ENCODE assay signal across 9 cellular contexts in genomic region chr19:14059093-14059480, GRCh38. TPM values are rescaled to one million over a fixed set of nuclear protein-coding genes. Genes with fewer than 3 reads are reported as not detected.
A peak's percentile ranks its signal among the peaks of the same experiment; 100 is the strongest.
DNase-seq lines count a peak whose midpoint lies in the region; ATAC-seq, FAIRE-seq and TF ChIP-seq lines count a peak whose summit lies in the region.
"Had no signal": no experiment of that assay in that cellular context is flagged by ENCODE, and none has a peak within 500 bp of the region (broad histone marks: within the 10 kb centered on the region; RNA-seq: fewer than 3 reads in every experiment).

No MANE protein-coding gene starts in this region.

- no peak overlapping the region for H2AK5ac ChIP-seq in trophoblast cell (ENCODE audit: low read length)

- no peak overlapping the region for H2BK5ac ChIP-seq in trophoblast cell (ENCODE audit: low read depth, low read length, poor library complexity)

- H3K9me2 ChIP-seq in SK-N-SH, result no peaks in the 10 kb centered on the region
- no peaks in the 10 kb centered on the region for H3K9me2 ChIP-seq in neural cell (ENCODE audit: insufficient read depth, low read length)

- intact Hi-C loops in K562 (cut with micrococcal nuclease), result no loop called here

- no peak overlapping the region for H4K91ac ChIP-seq in trophoblast cell (ENCODE audit: low read depth, low read length)

- H3K4me3 ChIP-seq in DND-41 (ENCODE audit: low read depth in 1 of 2, low read length in 2 of 2) (no peak overlapping the region), SK-N-SH (ENCODE audit: low read depth in 2 of 2, low read length in 1 of 2) (peak overlapping the region in 1 of 2 experiments; percentile 64; a peak in 1 of 4 replicates), K562 (no peak overlapping the region), neural cell (ENCODE audit: low read length) (no peak overlapping the region), trophoblast cell (ENCODE audit: low read depth, low read length) (no peak overlapping the region)

- POLR2A ChIA-PET in SK-N-SH (lab: Yijun Ruan, JAX), result interaction anchor here (1.6 kb wide), 1 partner anchor 15 kb away, joined by 4 read pairs; no protein-coding TSS in a partner anchor
- POLR2A ChIA-PET in K562 (lab: Yijun Ruan, JAX), result interaction anchor here (0.6 to 2.4 kb wide), 5 partner anchors 27 to 174 kb away, joined by 3 to 8 read pairs (median 4); partner anchors contain the start of genes DCAF15 and IL27RA

- H3K9me1 ChIP-seq in K562 (ENCODE audit: control insufficient read depth, insufficient read depth, low read length), result no peaks in the 10 kb centered on the region

- H3K4me1 ChIP-seq in DND-41 (ENCODE audit: insufficient read depth, low read length) (peaks cover 7% of the 10 kb centered on the region), SK-N-SH (ENCODE audit: control insufficient read depth in 1 of 2, insufficient read depth in 2 of 2, low read depth in 1 of 2, low read length in 1 of 2) (peaks cover 6 to 10% of the 10 kb centered on the region in 2 experiments; a peak in 2 of 4 replicates), K562 (replicated peaks in 1 of 2; ENCODE audit: control insufficient read depth in 2 of 2, insufficient read depth in 2 of 2, low read length in 2 of 2) (peaks cover 36 to 61% of the 10 kb centered on the region in 2 experiments), trophoblast cell (ENCODE audit: control insufficient read depth in 1 of 2, insufficient read depth in 2 of 2, low read length in 2 of 2) (peaks cover 0 to 7% of the 10 kb centered on the region in 2 experiments)

- H3K4me2 ChIP-seq in DND-41 (ENCODE audit: insufficient read depth, low read length), result no peak overlapping the region
- no peak overlapping the region; the same call in 1 of the 2 replicates for H3K4me2 ChIP-seq in SK-N-SH
- peak overlapping the region; percentile 33; the same call in 1 of the 2 replicates for H3K4me2 ChIP-seq in K562 (ENCODE audit: insufficient read depth, low read length)
- H3K4me2 ChIP-seq in neural cell (ENCODE audit: low read length), result no peak overlapping the region
- H3K4me2 ChIP-seq in trophoblast cell (ENCODE audit: low read length), result no peak overlapping the region

- H3K79me2 ChIP-seq in DND-41 (ENCODE audit: insufficient read depth, low read length) (no peaks in the 10 kb centered on the region), SK-N-SH (ENCODE audit: insufficient read depth) (no peaks in the 10 kb centered on the region), K562 (ENCODE audit: control insufficient read depth, insufficient read depth, low read length) (no peaks in the 10 kb centered on the region), neural cell (replicated peaks; ENCODE audit: insufficient read depth, low read length) (no peaks in the 10 kb centered on the region), trophoblast cell (ENCODE audit: control insufficient read depth, insufficient read depth, low read length, poor library complexity) (no peaks in the 10 kb centered on the region)

- H4K20me1 ChIP-seq in DND-41 (ENCODE audit: insufficient read depth, low read length) (no peaks in the 10 kb centered on the region), SK-N-SH (ENCODE audit: insufficient read depth) (no peaks in the 10 kb centered on the region), K562 (replicated peaks; ENCODE audit: control insufficient read depth, insufficient read depth, low read length) (no peaks in the 10 kb centered on the region), neural cell (ENCODE audit: insufficient read depth) (no peaks in the 10 kb centered on the region)

- no peak overlapping the region for H4K12ac ChIP-seq in trophoblast cell (ENCODE audit: low read depth, low read length)

- H3F3A ChIP-seq in SK-N-SH (replicated peaks; ENCODE audit: insufficient read depth) (peaks cover 11% of the 10 kb centered on the region), neural cell (ENCODE audit: insufficient read depth, low read length, poor library complexity, severe bottlenecking) (no peaks in the 10 kb centered on the region)

- H3K36me3 ChIP-seq in DND-41 (ENCODE audit: insufficient read depth, low read length) (no peaks in the 10 kb centered on the region), SK-N-SH (replicated peaks in 1 of 2; ENCODE audit: control insufficient read depth in 1 of 2, insufficient read depth in 2 of 2, low read length in 1 of 2) (no peaks in the 10 kb centered on the region), K562 (ENCODE audit: control insufficient read depth, insufficient read depth, low read length) (no peaks in the 10 kb centered on the region), neural cell (ENCODE audit: insufficient read depth, low read length) (no peaks in the 10 kb centered on the region), trophoblast cell (ENCODE audit: control insufficient read depth in 1 of 2, insufficient read depth in 2 of 2, low read length in 2 of 2) (no peaks in the 10 kb centered on the region)

- no peak overlapping the region for H3K23ac ChIP-seq in trophoblast cell (ENCODE audit: low read length)

- CTCF ChIA-PET in SK-N-SH (lab: Yijun Ruan, JAX), result interaction anchor here (0.6 to 8.1 kb wide), 35 partner anchors 10 to 291 kb away, joined by 3 to 146 read pairs (median 4); partner anchors contain the start of genes DCAF15, IL27RA and MISP3
- CTCF ChIA-PET in K562 (lab: Yijun Ruan, JAX; ENCODE audit: low intra/inter-chr PET ratio), result interaction anchor here (1.4 kb wide), 1 partner anchor 179 kb away, joined by 3 read pairs; no protein-coding TSS in a partner anchor

- 9% methylated on average over 13 of the region's 15 CpGs for WGBS in SK-N-SH (ENCODE audit: low lambda C conversion rate)
- 19% methylated on average over 15 of the region's 15 CpGs for WGBS in K562 (ENCODE audit: insufficient coverage, low coverage, missing lambda C conversion rate)
- WGBS in trophoblast cell (ENCODE audit: extremely low coverage, insufficient coverage, insufficient read length), result no CpG with 5 or more reads among the region's 15 CpGs

- peak; percentile 52 for FAIRE-seq in K562 (lab: Jason Lieb, UNC)

- peak; percentile 62 for TF ChIP-seq CTCF in DND-41 (IDR thresholded peaks at IDR 0.05; ENCODE audit: borderline replicate concordance, extremely low read depth, low read length, poor library complexity, severe bottlenecking)
- TF ChIP-seq CTCF in SK-N-SH (IDR thresholded peaks at IDR 0.05), result peak; percentile 76
- TF ChIP-seq CTCF in K562 (IDR thresholded peaks at IDR 0.05 in 2 of 3, conservative IDR thresholded peaks at IDR 0.05 in 1 of 3; ENCODE audit: insufficient read depth in 2 of 3, low read depth in 1 of 3, low read length in 3 of 3), result peak; percentile 68 to 86 (median 76)
- TF ChIP-seq CTCF in neural cell (IDR thresholded peaks at IDR 0.05; ENCODE audit: poor library complexity, severe bottlenecking), result peak; percentile 33

- no peak overlapping the region for H2AFZ ChIP-seq in DND-41 (ENCODE audit: low read depth, low read length)
- no peak overlapping the region for H2AFZ ChIP-seq in SK-N-SH (ENCODE audit: low read depth)
- peak overlapping the region; percentile 67 for H2AFZ ChIP-seq in K562 (ENCODE audit: low read depth, low read length)
- no peak overlapping the region for H2AFZ ChIP-seq in neural cell (ENCODE audit: low read depth, low read length)
- H2AFZ ChIP-seq in trophoblast cell (ENCODE audit: insufficient read depth, low read length, poor library complexity), result no peak overlapping the region

- H2BK120ac ChIP-seq in trophoblast cell (ENCODE audit: insufficient read depth, low read length, poor library complexity), result no peak overlapping the region

- H3K18ac ChIP-seq in trophoblast cell (ENCODE audit: low read length), result no peak overlapping the region

- peaks cover 3% of the 10 kb centered on the region for H3K79me1 ChIP-seq in trophoblast cell (ENCODE audit: low read length)

- no peak for TF ChIP-seq EP300 in SK-N-SH (IDR thresholded peaks at IDR 0.05; ENCODE audit: borderline replicate concordance in 1 of 2, low read depth in 1 of 2, low read length in 1 of 2)
- no peak for TF ChIP-seq EP300 in K562 (IDR thresholded peaks at IDR 0.05; ENCODE audit: low read length)
- TF ChIP-seq EP300 in neural cell (conservative IDR thresholded peaks at IDR 0.05; ENCODE audit: poor library complexity, severe bottlenecking), result no peak

- TF ChIP-seq POLR2A in K562 (conservative IDR thresholded peaks at IDR 0.05), result no peak

- H3K9me3 ChIP-seq in DND-41 (ENCODE audit: insufficient read depth, low read length, severe bottlenecking) (no peaks in the 10 kb centered on the region), SK-N-SH (no peaks in the 10 kb centered on the region), K562 (replicated peaks; ENCODE audit: control insufficient read depth, insufficient read depth, low read depth, low read length) (no peaks in the 10 kb centered on the region), neural cell (ENCODE audit: low read length) (no peaks in the 10 kb centered on the region), trophoblast cell (ENCODE audit: insufficient read depth, low read depth, low read length) (no peaks in the 10 kb centered on the region)

- no peak overlapping the region for H4K8ac ChIP-seq in trophoblast cell (ENCODE audit: low read depth, low read length)

- H3K27ac ChIP-seq in DND-41 (ENCODE audit: low read length) (no peak overlapping the region), SK-N-SH (ENCODE audit: low read depth in 2 of 2, low read length in 1 of 2) (no peak overlapping the region), K562 (ENCODE audit: extremely low read depth, low read depth, low read length) (no peak overlapping the region), neural cell (ENCODE audit: low read length) (no peak overlapping the region), trophoblast cell (ENCODE audit: low read depth, low read length) (no peak overlapping the region)

- no peaks in the 10 kb centered on the region for H3K27me3 ChIP-seq in DND-41 (ENCODE audit: insufficient read depth, low read length, poor library complexity)
- no peaks in the 10 kb centered on the region for H3K27me3 ChIP-seq in SK-N-SH (ENCODE audit: insufficient read depth)
- H3K27me3 ChIP-seq in K562 (ENCODE audit: control insufficient read depth in 2 of 2, insufficient read depth in 2 of 2, low read length in 2 of 2), result no peaks in the 10 kb centered on the region
- H3K27me3 ChIP-seq in neural cell (ENCODE audit: insufficient read depth, low read depth, low read length), result peaks cover 18% of the 10 kb centered on the region
- H3K27me3 ChIP-seq in trophoblast cell (ENCODE audit: insufficient read depth, low read length), result peaks cover 3% of the 10 kb centered on the region

- no TSS peak for BruUV-seq in K562 (replicated peaks; lab: Mats Ljungman, UMichigan)

- no peak overlapping the region for H3K4ac ChIP-seq in trophoblast cell (ENCODE audit: low read depth, low read length)

- no peak for ATAC-seq in DND-41 (ENCODE audit: insufficient read depth, low read depth)
- peak; percentile 55; the same call in 2 of the 3 replicates for ATAC-seq in K562
- ATAC-seq in HG03571 (IDR thresholded peaks at IDR 0.05; ENCODE audit: unreplicated experiment), result no peak
- ATAC-seq in GM21390 (IDR thresholded peaks at IDR 0.05; ENCODE audit: unreplicated experiment), result no peak

- peak; percentile 35 for DNase-seq in DND-41
- DNase-seq in SK-N-SH, result peak; percentile 66
- peak; percentile 60 to 65 (median 62) for DNase-seq in K562 (ENCODE audit: extremely low read depth in 1 of 4, low spot score in 3 of 4)
- no peak for DNase-seq in trophoblast cell
- DNase-seq in NCI-H1048 (lab: John Stamatoyannopoulos, UW), result no peak

- no peak overlapping the region for H3K9ac ChIP-seq in DND-41 (ENCODE audit: low read depth, low read length)
- H3K9ac ChIP-seq in SK-N-SH, result no peak overlapping the region
- peak overlapping the region in 1 of 2 experiments; percentile 22; a peak in 1 of 4 replicates for H3K9ac ChIP-seq in K562 (ENCODE audit: insufficient read depth in 1 of 2, low read depth in 2 of 2, low read length in 2 of 2)
- H3K9ac ChIP-seq in neural cell (ENCODE audit: low read length), result no peak overlapping the region
- no peak overlapping the region for H3K9ac ChIP-seq in trophoblast cell (ENCODE audit: low read length)

- H2BK12ac ChIP-seq in trophoblast cell (ENCODE audit: low read length), result no peak overlapping the region

- H3K14ac ChIP-seq in trophoblast cell (ENCODE audit: low read length), result no peak overlapping the region

- no peak for TF ChIP-seq RAD21 in SK-N-SH (IDR thresholded peaks at IDR 0.05; ENCODE audit: low read length)
- TF ChIP-seq RAD21 in K562 (CRISPR knock-in tag; conservative IDR thresholded peaks at IDR 0.05 in 1 of 2, IDR thresholded peaks at IDR 0.05 in 1 of 2), result peak in 1 of 2 experiments; percentile 37; a peak in 2 of 4 replicates
- no peak for TF ChIP-seq RAD21 in neural cell (conservative IDR thresholded peaks at IDR 0.05)

- in situ Hi-C loops in K562 (cut with MboI), result loop anchor here (25.0 kb wide), 1 partner anchor 472 kb away; no protein-coding TSS in a partner anchor

RNA-seq across cellular contexts. Expression of gene PALM3, which starts 2.8 kb away (rescaled TPM):
- polyA plus RNA-seq in SK-N-SH (2012; rRNA removed) (5.2 and 5.5 TPM in 2 replicates), K562 (2011; rRNA removed) (2.3 and 2.9 TPM in 2 replicates), K562 (2014; fragmentation: Illumina TruSeq; extraction: Trizol) (7.4 and 10.8 TPM in 2 replicates), K562 (2014; fragmentation: Nextera tagmentation; extraction: Ambion mirVana) (under 1 TPM; 0.07 to 0.29 TPM), K562 (2014; rRNA removed) (8.9 and 12.1 TPM in 2 replicates), neural cell (0.33 TPM in 1 of 2 replicates, not detected in the other)
- 4.3 and 5.5 TPM in 2 replicates for polyA plus RNA-seq in SK-N-SH (2012; cell fraction: cytosol; rRNA removed)
- 3.1 and 3.6 TPM in 2 replicates for polyA plus RNA-seq in SK-N-SH (2012; cell fraction: nucleus; rRNA removed)
- total RNA-seq in K562 (2011; cell fraction: chromatin; rRNA removed; ENCODE audit: low replicate concordance), result 0.53 and 0.76 TPM in 2 replicates
- total RNA-seq in K562 (2011; cell fraction: nucleolus; rRNA removed), result 0.33 and 0.92 TPM in 2 replicates
- total RNA-seq in K562 (2011; cell fraction: nucleoplasm; rRNA removed), result 0.73 and 0.99 TPM in 2 replicates
- total RNA-seq in K562 (2014; rRNA removed) (8.2 and 8.9 TPM in 2 replicates), K562 (2014; rRNA removed; fragmentation: Illumina TruSeq; extraction: Trizol) (2.5 and 2.8 TPM in 2 replicates), K562 (2015; rRNA removed; fragmentation: Illumina TruSeq; extraction: Trizol) (3.3 and 3.7 TPM in 2 replicates), K562 (2021) (7.6 and 9.3 TPM in 2 replicates)
- polyA plus RNA-seq in K562 (2011; cell fraction: cytosol; rRNA removed), result 2.1 and 6.1 TPM in 2 replicates
- polyA plus RNA-seq in K562 (2011; cell fraction: nucleus; rRNA removed), result 1.1 and 2.9 TPM in 2 replicates
- polyA plus RNA-seq in K562 (2012), result 2.0 and 13.9 TPM in 2 replicates
- polyA minus RNA-seq in K562 (2011; rRNA and poly(A)+ RNA removed), result 0.39 and 1.3 TPM in 2 replicates
- polyA minus RNA-seq in K562 (2011; cell fraction: cytosol; rRNA and poly(A)+ RNA removed), result 0.91 and 1.4 TPM in 2 replicates
- polyA minus RNA-seq in K562 (2011; cell fraction: nucleus; rRNA and poly(A)+ RNA removed), result 0.27 and 0.56 TPM in 2 replicates
- 0.46 and 0.49 TPM in 2 replicates for polyA minus RNA-seq in neural cell
- 1.2 and 1.4 TPM in 2 replicates for polyA plus RNA-seq in trophoblast cell (2013)
- total RNA-seq: glomerular endothelial cell had no signal

RNA-seq across cellular contexts. Expression of gene MISP3, which starts 13.5 kb away (rescaled TPM):
- polyA plus RNA-seq in SK-N-SH (2012; rRNA removed), result 1.6 and 2.6 TPM in 2 replicates
- 2.0 and 2.2 TPM in 2 replicates for polyA plus RNA-seq in SK-N-SH (2012; cell fraction: cytosol; rRNA removed)
- polyA plus RNA-seq in SK-N-SH (2012; cell fraction: nucleus; rRNA removed), result 2.5 and 5.0 TPM in 2 replicates
- total RNA-seq in K562 (2011; cell fraction: chromatin; rRNA removed; ENCODE audit: low replicate concordance), result 1.7 and 5.3 TPM in 2 replicates
- 5.5 and 5.7 TPM in 2 replicates for total RNA-seq in K562 (2011; cell fraction: nucleolus; rRNA removed)
- 4.1 and 5.0 TPM in 2 replicates for total RNA-seq in K562 (2011; cell fraction: nucleoplasm; rRNA removed)
- 3.1 and 3.9 TPM in 2 replicates for total RNA-seq in K562 (2014; rRNA removed)
- total RNA-seq in K562 (2014; rRNA removed; fragmentation: Illumina TruSeq; extraction: Trizol), result 0.69 and 0.73 TPM in 2 replicates
- 1.6 and 1.9 TPM in 2 replicates for total RNA-seq in K562 (2015; rRNA removed; fragmentation: Illumina TruSeq; extraction: Trizol)
- 1.9 and 2.9 TPM in 2 replicates for total RNA-seq in K562 (2021)
- polyA plus RNA-seq in K562 (2011; rRNA removed), result 1.2 and 2.1 TPM in 2 replicates
- 2.1 and 3.0 TPM in 2 replicates for polyA plus RNA-seq in K562 (2011; cell fraction: cytosol; rRNA removed)
- polyA plus RNA-seq in K562 (2011; cell fraction: nucleus; rRNA removed), result 8.6 and 12.9 TPM in 2 replicates
- polyA plus RNA-seq in K562 (2012), result 3.6 and 4.2 TPM in 2 replicates
- 2.6 and 3.2 TPM in 2 replicates for polyA plus RNA-seq in K562 (2014; fragmentation: Illumina TruSeq; extraction: Trizol)
- under 1 TPM; 0.25 to 0.37 TPM for polyA plus RNA-seq in K562 (2014; fragmentation: Nextera tagmentation; extraction: Ambion mirVana)
- 5.4 and 5.6 TPM in 2 replicates for polyA plus RNA-seq in K562 (2014; rRNA removed)
- polyA minus RNA-seq in K562 (2011; rRNA and poly(A)+ RNA removed), result not detected in 2 replicates
- 0.91 TPM in 1 of 2 replicates, not detected in the other for polyA minus RNA-seq in K562 (2011; cell fraction: cytosol; rRNA and poly(A)+ RNA removed)
- polyA minus RNA-seq in K562 (2011; cell fraction: nucleus; rRNA and poly(A)+ RNA removed), result 1.8 and 1.9 TPM in 2 replicates
- 3.7 and 8.2 TPM in 2 replicates for polyA plus RNA-seq in neural cell
- 2.2 and 2.4 TPM in 2 replicates for polyA minus RNA-seq in neural cell
- polyA plus RNA-seq in trophoblast cell (2013), result 10.5 and 10.9 TPM in 2 replicates

RNA-seq across cellular contexts. Expression of gene C19orf67, which starts 26.5 kb away (rescaled TPM):
- not detected in 2 replicates for polyA plus RNA-seq in SK-N-SH (2012; rRNA removed)
- polyA plus RNA-seq in SK-N-SH (2012; cell fraction: cytosol; rRNA removed), result not detected in 2 replicates
- not detected in 2 replicates for polyA plus RNA-seq in SK-N-SH (2012; cell fraction: nucleus; rRNA removed)
- total RNA-seq in K562 (2011; cell fraction: chromatin; rRNA removed; ENCODE audit: low replicate concordance), result 0.83 and 2.1 TPM in 2 replicates
- 3.7 and 4.5 TPM in 2 replicates for total RNA-seq in K562 (2011; cell fraction: nucleolus; rRNA removed)
- total RNA-seq in K562 (2011; cell fraction: nucleoplasm; rRNA removed), result 1.8 and 2.1 TPM in 2 replicates
- 0.45 and 1.5 TPM in 2 replicates for total RNA-seq in K562 (2014; rRNA removed)
- 0.35 TPM in 1 of 2 replicates, not detected in the other for total RNA-seq in K562 (2014; rRNA removed; fragmentation: Illumina TruSeq; extraction: Trizol)
- 0.29 and 0.53 TPM in 2 replicates for total RNA-seq in K562 (2015; rRNA removed; fragmentation: Illumina TruSeq; extraction: Trizol)
- 1.1 and 2.1 TPM in 2 replicates for total RNA-seq in K562 (2021)
- 0.39 and 0.56 TPM in 2 replicates for polyA plus RNA-seq in K562 (2011; rRNA removed)
- 0.46 and 0.97 TPM in 2 replicates for polyA plus RNA-seq in K562 (2011; cell fraction: cytosol; rRNA removed)
- 1.2 and 3.8 TPM in 2 replicates for polyA plus RNA-seq in K562 (2011; cell fraction: nucleus; rRNA removed)
- polyA plus RNA-seq in K562 (2012), result 0.62 and 0.68 TPM in 2 replicates
- 0.28 and 0.39 TPM in 2 replicates for polyA plus RNA-seq in K562 (2014; fragmentation: Illumina TruSeq; extraction: Trizol)
- not detected for polyA plus RNA-seq in K562 (2014; fragmentation: Nextera tagmentation; extraction: Ambion mirVana)
- polyA plus RNA-seq in K562 (2014; rRNA removed), result 1.8 TPM in 1 of 2 replicates, not detected in the other
- polyA minus RNA-seq in K562 (2011; rRNA and poly(A)+ RNA removed), result 0.14 TPM in 1 of 2 replicates, not detected in the other
- not detected in 2 replicates for polyA minus RNA-seq in K562 (2011; cell fraction: cytosol; rRNA and poly(A)+ RNA removed)
- 1.5 and 3.0 TPM in 2 replicates for polyA minus RNA-seq in K562 (2011; cell fraction: nucleus; rRNA and poly(A)+ RNA removed)
- not detected in 2 replicates for polyA plus RNA-seq in neural cell
- polyA minus RNA-seq in neural cell, result 1.3 TPM in 1 of 2 replicates, not detected in the other
- 0.19 TPM in 1 of 2 replicates, not detected in the other for polyA plus RNA-seq in trophoblast cell (2013)
- total RNA-seq: glomerular endothelial cell had no signal

RNA-seq across cellular contexts. Expression of gene IL27RA, which starts 27.5 kb away (rescaled TPM):
- polyA plus RNA-seq in SK-N-SH (2012; rRNA removed) (9.3 TPM in 2 replicates), K562 (2011; rRNA removed) (14.1 and 15.9 TPM in 2 replicates), K562 (2014; fragmentation: Illumina TruSeq; extraction: Trizol) (12.5 and 13.3 TPM in 2 replicates), K562 (2014; fragmentation: Nextera tagmentation; extraction: Ambion mirVana) (1 to 10 TPM; 1.9 to 2.1 TPM), K562 (2014; rRNA removed) (10.6 and 12.0 TPM in 2 replicates), neural cell (1.0 and 1.6 TPM in 2 replicates)
- polyA plus RNA-seq in SK-N-SH (2012; cell fraction: cytosol; rRNA removed), result 5.5 and 7.5 TPM in 2 replicates
- 6.4 and 7.6 TPM in 2 replicates for polyA plus RNA-seq in SK-N-SH (2012; cell fraction: nucleus; rRNA removed)
- 10.9 and 28.8 TPM in 2 replicates for total RNA-seq in K562 (2011; cell fraction: chromatin; rRNA removed; ENCODE audit: low replicate concordance)
- 34.2 and 45.7 TPM in 2 replicates for total RNA-seq in K562 (2011; cell fraction: nucleolus; rRNA removed)
- 19.0 and 24.8 TPM in 2 replicates for total RNA-seq in K562 (2011; cell fraction: nucleoplasm; rRNA removed)
- total RNA-seq in K562 (2014; rRNA removed) (11.6 and 12.6 TPM in 2 replicates), K562 (2014; rRNA removed; fragmentation: Illumina TruSeq; extraction: Trizol) (6.3 and 7.0 TPM in 2 replicates), K562 (2015; rRNA removed; fragmentation: Illumina TruSeq; extraction: Trizol) (8.6 and 8.8 TPM in 2 replicates), K562 (2021) (15.2 and 15.9 TPM in 2 replicates)
- polyA plus RNA-seq in K562 (2011; cell fraction: cytosol; rRNA removed), result 9.7 and 22.4 TPM in 2 replicates
- polyA plus RNA-seq in K562 (2011; cell fraction: nucleus; rRNA removed), result 7.8 and 13.8 TPM in 2 replicates
- 12.8 and 16.0 TPM in 2 replicates for polyA plus RNA-seq in K562 (2012)
- 4.5 and 7.4 TPM in 2 replicates for polyA minus RNA-seq in K562 (2011; rRNA and poly(A)+ RNA removed)
- polyA minus RNA-seq in K562 (2011; cell fraction: cytosol; rRNA and poly(A)+ RNA removed), result 5.3 and 8.4 TPM in 2 replicates
- polyA minus RNA-seq in K562 (2011; cell fraction: nucleus; rRNA and poly(A)+ RNA removed), result 2.8 and 3.9 TPM in 2 replicates
- polyA minus RNA-seq in neural cell, result 0.97 and 1.3 TPM in 2 replicates
- 2.5 and 2.6 TPM in 2 replicates for polyA plus RNA-seq in trophoblast cell (2013)

RNA-seq across cellular contexts. Expression of gene RLN3, which starts 31.1 kb away (rescaled TPM):
- polyA plus RNA-seq in SK-N-SH (2012; rRNA removed) (not detected in 2 replicates), K562 (2011; rRNA removed) (0.71 TPM in 1 of 2 replicates, not detected in the other), K562 (2014; fragmentation: Illumina TruSeq; extraction: Trizol) (not detected in 2 replicates), K562 (2014; fragmentation: Nextera tagmentation; extraction: Ambion mirVana) (not detected), K562 (2014; rRNA removed) (0.38 and 1.2 TPM in 2 replicates), neural cell (not detected in 2 replicates)
- polyA plus RNA-seq in SK-N-SH (2012; cell fraction: cytosol; rRNA removed), result not detected in 2 replicates
- polyA plus RNA-seq in SK-N-SH (2012; cell fraction: nucleus; rRNA removed), result not detected in 2 replicates
- total RNA-seq in K562 (2011; cell fraction: chromatin; rRNA removed; ENCODE audit: low replicate concordance), result not detected in 2 replicates
- 0.92 TPM in 1 of 2 replicates, not detected in the other for total RNA-seq in K562 (2011; cell fraction: nucleolus; rRNA removed)
- total RNA-seq in K562 (2011; cell fraction: nucleoplasm; rRNA removed), result not detected in 2 replicates
- total RNA-seq in K562 (2014; rRNA removed) (1.1 TPM in 1 of 2 replicates, not detected in the other), K562 (2014; rRNA removed; fragmentation: Illumina TruSeq; extraction: Trizol) (not detected in 2 replicates), K562 (2015; rRNA removed; fragmentation: Illumina TruSeq; extraction: Trizol) (not detected in 2 replicates), K562 (2021) (0.31 TPM in 1 of 2 replicates, not detected in the other)
- polyA plus RNA-seq in K562 (2011; cell fraction: cytosol; rRNA removed), result 0.27 and 2.5 TPM in 2 replicates
- 0.57 TPM in 1 of 2 replicates, not detected in the other for polyA plus RNA-seq in K562 (2011; cell fraction: nucleus; rRNA removed)
- 0.26 and 0.57 TPM in 2 replicates for polyA plus RNA-seq in K562 (2012)
- not detected in 2 replicates for polyA minus RNA-seq in K562 (2011; rRNA and poly(A)+ RNA removed)
- polyA minus RNA-seq in K562 (2011; cell fraction: cytosol; rRNA and poly(A)+ RNA removed), result not detected in 2 replicates
- not detected in 2 replicates for polyA minus RNA-seq in K562 (2011; cell fraction: nucleus; rRNA and poly(A)+ RNA removed)
- polyA minus RNA-seq in neural cell, result not detected in 2 replicates
- not detected in 2 replicates for polyA plus RNA-seq in trophoblast cell (2013)
- total RNA-seq: glomerular endothelial cell had no signal

Comparison
In these comparisons a context has a peak if more than half of its experiments do, and no peak if none do; other contexts are left out.
1. DNase-seq: peak in DND-41 (single experiment), SK-N-SH (single experiment) and K562 (4 of 4); none in trophoblast cell (0 of 2) and NCI-H1048 (single experiment).
2. Peak in every context shown above with its lines, with median percentiles within 50 percentile points of each other: CTCF ChIP-seq.